In genomic region chr1:24759492-24759891, GRCh38 we compare ENCODE assay signal across 14 cellular contexts. TPM values are rescaled to one million over a fixed set of nuclear protein-coding genes. Genes with fewer than 3 reads are reported as not detected.
DNase-seq lines count a peak whose midpoint lies in the region; ATAC-seq, FAIRE-seq and TF ChIP-seq lines count a peak whose summit lies in the region.
"Had no signal": no experiment of that assay in that cellular context is flagged by ENCODE, and none has a peak within 500 bp of the region (broad histone marks: within the 10 kb centered on the region; RNA-seq: fewer than 3 reads in every experiment).

No MANE protein-coding gene starts in this region.

- H2AK5ac ChIP-seq in IMR-90 (ENCODE audit: low read depth, low read length): no peak overlapping the region

- H2AK9ac ChIP-seq in IMR-90 (replicated peaks; ENCODE audit: low read depth, low read length, poor library complexity): no peak overlapping the region

- no peak for FAIRE-seq in K562 (lab: Jason Lieb, UNC)
- FAIRE-seq in HepG2 (lab: Jason Lieb, UNC): no peak
- FAIRE-seq: GM12878, GM18507 had no signal

- H3K9me3 Mint-ChIP-seq in CD8-positive, alpha-beta T cell: no peaks in the 10 kb centered on the region
- H3K9me3 Mint-ChIP-seq: CD4-positive, CD25-positive, alpha-beta regulatory T cell had no signal

- H3K36me3 Mint-ChIP-seq in CD8-positive, alpha-beta T cell: no peaks in the 10 kb centered on the region
- H3K36me3 Mint-ChIP-seq: CD4-positive, CD25-positive, alpha-beta regulatory T cell had no signal

- DNase-seq in IMR-90 (peak; percentile 65), K562 (ENCODE audit: extremely low read depth in 1 of 4, low spot score in 3 of 4) (no peak), HepG2 (ENCODE audit: low spot score) (no peak), NK-92 (lab: John Stamatoyannopoulos, UW; ENCODE audit: unreplicated experiment) (no peak)
- DNase-seq in CD8-positive, alpha-beta T cell: no peak
- no peak for DNase-seq in activated T-cell treated with anti-CD3 and anti-CD28 coated beads, Interleukin-2, amount 50 U/mL, for 1 hour
- DNase-seq: ACHN; CD4-positive, CD25-positive, alpha-beta regulatory T cell; DMS79; HCEC 1CT had no signal

- H3K56ac ChIP-seq in IMR-90 (ENCODE audit: extremely low read depth, insufficient read depth, low read length): no peak overlapping the region

- H3K27me3 ChIP-seq in IMR-90 (ENCODE audit: control insufficient read depth, insufficient read depth, low read length) (no peaks in the 10 kb centered on the region), K562 (ENCODE audit: control insufficient read depth in 2 of 2, insufficient read depth in 2 of 2, low read length in 2 of 2) (no peaks in the 10 kb centered on the region), HepG2 (ENCODE audit: control insufficient read depth in 1 of 2, insufficient read depth in 2 of 2, low read length in 2 of 2) (no peaks in the 10 kb centered on the region)
- H3K27me3 ChIP-seq in CD8-positive, alpha-beta T cell (ENCODE audit: insufficient read depth, low read length): no peaks in the 10 kb centered on the region
- H3K27me3 ChIP-seq: BLaER1 treated with 17β-estradiol and CSF1 and Interleukin-3, amounts not matched to agents 10 nM and 100 nM had no signal

- H3K27ac ChIP-seq in IMR-90 (ENCODE audit: insufficient read depth, low read length) (peak overlapping the region; percentile 23; the same call in 1 of the 2 replicates), K562 (ENCODE audit: extremely low read depth, low read depth, low read length) (no peak overlapping the region), HepG2 (ENCODE audit: extremely low read length, insufficient read depth, low read length) (no peak overlapping the region)
- no peak overlapping the region for H3K27ac ChIP-seq in CD8-positive, alpha-beta T cell (ENCODE audit: low read depth, low read length)
- H3K27ac ChIP-seq: BLaER1 treated with 17β-estradiol and CSF1 and Interleukin-3, amounts not matched to agents 10 nM and 100 nM had no signal

- H3K9ac ChIP-seq in IMR-90 (ENCODE audit: low read depth, low read length) (no peak overlapping the region), K562 (ENCODE audit: insufficient read depth in 1 of 2, low read depth in 2 of 2, low read length in 2 of 2) (no peak overlapping the region), HepG2 (ENCODE audit: insufficient read depth, low read depth, low read length) (no peak overlapping the region)
- H3K9ac ChIP-seq: BLaER1 treated with 17β-estradiol and CSF1 and Interleukin-3, amounts not matched to agents 10 nM and 100 nM had no signal

- TF ChIP-seq RAD21 in IMR-90 (IDR thresholded peaks at IDR 0.05; ENCODE audit: low read length): no peak
- TF ChIP-seq RAD21 in K562 (CRISPR knock-in tag; conservative IDR thresholded peaks at IDR 0.05 in 1 of 2, IDR thresholded peaks at IDR 0.05 in 1 of 2): no peak
- no peak for TF ChIP-seq RAD21 in HepG2 (CRISPR knock-in tag; IDR thresholded peaks at IDR 0.05)

- no peak overlapping the region for H3K4me3 Mint-ChIP-seq in CD8-positive, alpha-beta T cell
- H3K4me3 Mint-ChIP-seq: CD4-positive, CD25-positive, alpha-beta regulatory T cell had no signal

- H4K5ac ChIP-seq in IMR-90 (ENCODE audit: low read depth, low read length): no peak overlapping the region

- TF ChIP-seq POLR2A in IMR-90 (IDR thresholded peaks at IDR 0.05; ENCODE audit: low read depth, low read length): no peak
- no peak for TF ChIP-seq POLR2A in K562 (conservative IDR thresholded peaks at IDR 0.05)
- TF ChIP-seq POLR2A in HepG2 (IDR thresholded peaks at IDR 0.05; ENCODE audit: insufficient read depth in 1 of 2, low read depth in 2 of 2, low read length in 2 of 2): no peak

- no peak overlapping the region for H3K14ac ChIP-seq in IMR-90 (replicated peaks; ENCODE audit: low read depth, low read length)

- no peak overlapping the region for H3K27ac Mint-ChIP-seq in CD8-positive, alpha-beta T cell
- H3K27ac Mint-ChIP-seq: CD4-positive, CD25-positive, alpha-beta regulatory T cell had no signal

- no peak overlapping the region for H4K91ac ChIP-seq in IMR-90 (ENCODE audit: insufficient read depth, low read depth, low read length)

- 20% methylated on average over 1 of the region's 5 CpGs; no CpG with 5 or more reads in 1 of the 2 experiments for WGBS in IMR-90 (ENCODE audit: extremely low coverage in 2 of 2, insufficient read length in 1 of 2), 2 experiments
- WGBS in K562 (ENCODE audit: insufficient coverage, low coverage, missing lambda C conversion rate): 47% methylated on average over 5 of the region's 5 CpGs
- 73% methylated on average over 5 of the region's 5 CpGs for WGBS in HepG2 (ENCODE audit: low lambda C conversion rate)

- H3K4me2 ChIP-seq in IMR-90 (ENCODE audit: low read depth, low read length) (no peak overlapping the region), K562 (ENCODE audit: insufficient read depth, low read length) (no peak overlapping the region), HepG2 (ENCODE audit: low read depth, low read length) (no peak overlapping the region)

- H3K4me3 ChIP-seq in IMR-90 (ENCODE audit: insufficient read depth, low read depth, low read length) (no peak overlapping the region), K562 (no peak overlapping the region), HepG2 (replicated peaks in 1 of 3; ENCODE audit: insufficient read depth in 1 of 3, low read depth in 2 of 3, low read length in 3 of 3) (no peak overlapping the region)
- H3K4me3 ChIP-seq in CD8-positive, alpha-beta T cell (ENCODE audit: low read depth, low read length): no peak overlapping the region
- H3K4me3 ChIP-seq: BLaER1 treated with 17β-estradiol and CSF1 and Interleukin-3, amounts not matched to agents 10 nM and 100 nM; GM12878 had no signal

- no peak overlapping the region for H2BK20ac ChIP-seq in IMR-90 (ENCODE audit: low read depth, low read length)

- no peak overlapping the region for H3K23ac ChIP-seq in IMR-90 (ENCODE audit: low read depth, low read length)

- no peaks in the 10 kb centered on the region for H3K27me3 Mint-ChIP-seq in CD8-positive, alpha-beta T cell (ENCODE audit: low read depth)

- H3K9me1 ChIP-seq in IMR-90 (ENCODE audit: insufficient read depth, low read length): peaks cover 13% of the 10 kb centered on the region
- no peaks in the 10 kb centered on the region for H3K9me1 ChIP-seq in K562 (ENCODE audit: control insufficient read depth, insufficient read depth, low read length)

- peak overlapping the region; percentile 65 for H2BK5ac ChIP-seq in IMR-90 (ENCODE audit: low read depth, low read length, poor library complexity, severe bottlenecking)

- no peak overlapping the region for H2BK120ac ChIP-seq in IMR-90 (ENCODE audit: low read depth, low read length)

- no peak overlapping the region for H3K4ac ChIP-seq in IMR-90 (ENCODE audit: low read depth, low read length)

- no peak overlapping the region for H2AFZ ChIP-seq in IMR-90 (replicated peaks; ENCODE audit: low read length, poor library complexity)
- H2AFZ ChIP-seq in K562 (ENCODE audit: low read depth, low read length): no peak overlapping the region
- H2AFZ ChIP-seq in HepG2 (ENCODE audit: low read length): no peak overlapping the region

- no peak for TF ChIP-seq CTCF in IMR-90 (conservative IDR thresholded peaks at IDR 0.05; ENCODE audit: low read depth, low read length)
- no peak for TF ChIP-seq CTCF in K562 (IDR thresholded peaks at IDR 0.05 in 2 of 3, conservative IDR thresholded peaks at IDR 0.05 in 1 of 3; ENCODE audit: insufficient read depth in 2 of 3, low read depth in 1 of 3, low read length in 3 of 3)
- TF ChIP-seq CTCF in HepG2 (CRISPR knock-in tag; IDR thresholded peaks at IDR 0.05): no peak
- no peak for TF ChIP-seq CTCF in CD8-positive, alpha-beta T cell (IDR thresholded peaks at IDR 0.05)

- no peak for TF ChIP-seq EP300 in K562 (IDR thresholded peaks at IDR 0.05; ENCODE audit: low read length)
- no peak for TF ChIP-seq EP300 in HepG2 (IDR thresholded peaks at IDR 0.05; ENCODE audit: low read depth in 2 of 2, low read length in 2 of 2)
- TF ChIP-seq EP300 in HepG2 (CRISPR knock-in tag; IDR thresholded peaks at IDR 0.05; ENCODE audit: borderline replicate concordance): no peak

- intact Hi-C loops in IMR-90 (cut with micrococcal nuclease) (no loop called here), K562 (cut with micrococcal nuclease) (no loop called here), HepG2 (cut with micrococcal nuclease; ENCODE audit: unreplicated experiment) (no loop called here)
- intact Hi-C loops in CD8-positive, alpha-beta T cell (cut with DNase I, micrococcal nuclease): no loop called here

- POLR2A ChIA-PET in IMR-90 (lab: Charles Lee; ENCODE audit: unreplicated experiment): no interaction called here
- POLR2A ChIA-PET in K562 (lab: Yijun Ruan, JAX): interaction anchor here (0.7 to 1.0 kb wide), 2 partner anchors 10 to 765 kb away, joined by 3 to 6 read pairs; no protein-coding TSS in a partner anchor
- POLR2A ChIA-PET in HepG2 (lab: Yijun Ruan, JAX): no interaction called here
- POLR2A ChIA-PET in CD8-positive, alpha-beta T cell (lab: Charles Lee): no interaction called here

- ATAC-seq in IMR-90 (ENCODE audit: low read depth) (peak; percentile 22; the same call in 1 of the 2 replicates), K562 (no peak), HepG2 (no peak), GM21717 (IDR thresholded peaks at IDR 0.05; ENCODE audit: unreplicated experiment) (no peak)
- no peak for ATAC-seq in CD8-positive, alpha-beta T cell
- ATAC-seq: GM12878 had no signal

- in situ Hi-C loops in IMR-90 (cut with MboI; ENCODE audit: low sequenced_read_pairs) (no loop called here), K562 (cut with MboI) (no loop called here), HepG2 (cut with HindIII; ENCODE audit: extremely low pct_ligation_motif_present, low pct_unique_long_range_greater_than_20kb) (no loop called here)

- CTCF ChIA-PET in IMR-90 (lab: Yijun Ruan, JAX): no interaction called here
- CTCF ChIA-PET in K562 (lab: Yijun Ruan, JAX; ENCODE audit: low intra/inter-chr PET ratio): no interaction called here
- CTCF ChIA-PET in HepG2 (lab: Yijun Ruan, JAX; ENCODE audit: low intra/inter-chr PET ratio, low total read pairs): no interaction called here
- CTCF ChIA-PET in CD8-positive, alpha-beta T cell (lab: Charles Lee): no interaction called here

- no peak overlapping the region for H2BK15ac ChIP-seq in IMR-90 (ENCODE audit: low read depth, low read length)

- H3K79me2 ChIP-seq in K562 (ENCODE audit: control insufficient read depth, insufficient read depth, low read length) (peaks cover 67% of the 10 kb centered on the region), HepG2 (ENCODE audit: insufficient read depth, low read length) (peaks cover 80% of the 10 kb centered on the region)

- BruUV-seq in IMR-90 (replicated peaks; lab: Mats Ljungman, UMichigan) (no TSS peak), K562 (replicated peaks; lab: Mats Ljungman, UMichigan) (no TSS peak), HepG2 (replicated peaks; lab: Mats Ljungman, UMichigan) (no TSS peak)

- H4K20me1 ChIP-seq in IMR-90 (ENCODE audit: insufficient read depth, low read length): peaks cover 92% of the 10 kb centered on the region
- H4K20me1 ChIP-seq in K562 (replicated peaks; ENCODE audit: control insufficient read depth, insufficient read depth, low read length): 0 out of 2 replicates have a peak, but pooled peaks cover 4% of the 10 kb centered on the region
- peaks cover 16% of the 10 kb centered on the region for H4K20me1 ChIP-seq in HepG2 (ENCODE audit: insufficient read depth, low read length)

- peaks cover 19% of the 10 kb centered on the region for H3K4me1 ChIP-seq in IMR-90 (ENCODE audit: control insufficient read depth, insufficient read depth, low read length)
- H3K4me1 ChIP-seq in K562 (replicated peaks in 1 of 2; ENCODE audit: control insufficient read depth in 2 of 2, insufficient read depth in 2 of 2, low read length in 2 of 2): peaks cover 16 to 33% of the 10 kb centered on the region in 2 experiments; a peak in 4 of 5 replicates
- peaks cover 41% of the 10 kb centered on the region for H3K4me1 ChIP-seq in HepG2 (ENCODE audit: insufficient read depth, low read length)
- H3K4me1 ChIP-seq in CD8-positive, alpha-beta T cell (ENCODE audit: insufficient read depth, low read length): no peaks in the 10 kb centered on the region

- H3K9me3 ChIP-seq in IMR-90 (ENCODE audit: control insufficient read depth, insufficient read depth, low read length) (no peaks in the 10 kb centered on the region), K562 (replicated peaks; ENCODE audit: control insufficient read depth, insufficient read depth, low read depth, low read length) (no peaks in the 10 kb centered on the region), HepG2 (ENCODE audit: low read length) (no peaks in the 10 kb centered on the region)
- H3K9me3 ChIP-seq in CD8-positive, alpha-beta T cell (ENCODE audit: low read length): no peaks in the 10 kb centered on the region

- dilution Hi-C loops in IMR-90 (cut with HindIII; ENCODE audit: low sequenced_read_pairs, unreplicated experiment): loop anchor here (10.0 kb wide), 2 partner anchors 45 to 95 kb away; no protein-coding TSS in a partner anchor

- peaks cover 0 to 42% of the 10 kb centered on the region in 2 experiments; a peak in 2 of 4 replicates for H3K79me1 ChIP-seq in IMR-90 (ENCODE audit: low read depth in 1 of 2, low read length in 2 of 2)

- H3K36me3 ChIP-seq in IMR-90 (ENCODE audit: control insufficient read depth, insufficient read depth, low read length) (peaks cover 9% of the 10 kb centered on the region), K562 (ENCODE audit: control insufficient read depth, insufficient read depth, low read length) (no peaks in the 10 kb centered on the region), HepG2 (replicated peaks in 1 of 2; ENCODE audit: control insufficient read depth in 1 of 2, insufficient read depth in 2 of 2, low read length in 2 of 2) (no peaks in the 10 kb centered on the region)
- no peaks in the 10 kb centered on the region for H3K36me3 ChIP-seq in CD8-positive, alpha-beta T cell (ENCODE audit: insufficient read depth, low read length)

- no peaks in the 10 kb centered on the region for H3K4me1 Mint-ChIP-seq in CD8-positive, alpha-beta T cell (ENCODE audit: low read depth)
- H3K4me1 Mint-ChIP-seq: CD4-positive, CD25-positive, alpha-beta regulatory T cell had no signal

- no peak overlapping the region for H4K8ac ChIP-seq in IMR-90 (ENCODE audit: low read depth in 2 of 2, low read length in 2 of 2)

- H3K18ac ChIP-seq in IMR-90 (ENCODE audit: low read depth, low read length): peak overlapping the region; percentile 24; the same call in 1 of the 2 replicates

RNA-seq across cellular contexts. Expression of gene CLIC4, which starts 14.2 kb away (rescaled TPM):
- 392 and 524 TPM in 2 replicates for total RNA-seq in IMR-90 (2012; rRNA removed)
- 194 and 242 TPM in 2 replicates for polyA plus RNA-seq in IMR-90 (2012; rRNA removed)
- 181 and 264 TPM in 2 replicates for polyA plus RNA-seq in IMR-90 (2012; cell fraction: cytosol; rRNA removed)
- polyA plus RNA-seq in IMR-90 (2012; cell fraction: nucleus; rRNA removed; ENCODE audit: low replicate concordance): 149 and 183 TPM in 2 replicates
- total RNA-seq in K562 (2011; cell fraction: chromatin; rRNA removed; ENCODE audit: low replicate concordance): 12.8 and 26.9 TPM in 2 replicates
- total RNA-seq in K562 (2011; cell fraction: nucleolus; rRNA removed): 9.8 and 13.6 TPM in 2 replicates
- total RNA-seq in K562 (2011; cell fraction: nucleoplasm; rRNA removed): 20.3 and 22.9 TPM in 2 replicates
- total RNA-seq in K562 (2014; rRNA removed): 31.8 and 34.6 TPM in 2 replicates
- 58.3 and 71.7 TPM in 2 replicates for total RNA-seq in K562 (2014; rRNA removed; fragmentation: Illumina TruSeq; extraction: Trizol)
- total RNA-seq in K562 (2015; rRNA removed; fragmentation: Illumina TruSeq; extraction: Trizol): 35.6 and 39.1 TPM in 2 replicates
- 64.5 and 67.5 TPM in 2 replicates for total RNA-seq in K562 (2021)
- 21.0 and 22.9 TPM in 2 replicates for polyA plus RNA-seq in K562 (2011; rRNA removed)
- 7.4 and 14.6 TPM in 2 replicates for polyA plus RNA-seq in K562 (2011; cell fraction: cytosol; rRNA removed)
- polyA plus RNA-seq in K562 (2011; cell fraction: nucleus; rRNA removed): 6.9 and 12.6 TPM in 2 replicates
- 37.3 and 89.5 TPM in 2 replicates for polyA plus RNA-seq in K562 (2012)
- 52.6 and 58.3 TPM in 2 replicates for polyA plus RNA-seq in K562 (2014; fragmentation: Illumina TruSeq; extraction: Trizol)
- polyA plus RNA-seq in K562 (2014; fragmentation: Nextera tagmentation; extraction: Ambion mirVana): 10 to 100 TPM; 16.0 to 18.9 TPM
- polyA plus RNA-seq in K562 (2014; rRNA removed): 33.8 and 38.4 TPM in 2 replicates
- 15.9 and 25.4 TPM in 2 replicates for polyA minus RNA-seq in K562 (2011; rRNA and poly(A)+ RNA removed)
- 13.6 and 16.5 TPM in 2 replicates for polyA minus RNA-seq in K562 (2011; cell fraction: cytosol; rRNA and poly(A)+ RNA removed)
- 8.1 and 16.3 TPM in 2 replicates for polyA minus RNA-seq in K562 (2011; cell fraction: nucleus; rRNA and poly(A)+ RNA removed)
- 77.4 and 120 TPM in 2 replicates for total RNA-seq in HepG2 (2016; rRNA removed; fragmentation: Illumina TruSeq; extraction: Trizol)
- total RNA-seq in HepG2 (2016; cell fraction: cytosol; rRNA removed; fragmentation: Illumina TruSeq; extraction: Trizol; ENCODE audit: low read depth): 5.2 and 5.7 TPM in 2 replicates
- 79.6 and 107 TPM in 2 replicates for total RNA-seq in HepG2 (2016; cell fraction: insoluble cytoplasmic fraction; rRNA removed; fragmentation: Illumina TruSeq; extraction: Trizol)
- total RNA-seq in HepG2 (2016; cell fraction: membrane; rRNA removed; fragmentation: Illumina TruSeq; extraction: Trizol): 27.3 and 32.5 TPM in 2 replicates
- 53.7 and 61.5 TPM in 2 replicates for total RNA-seq in HepG2 (2016; cell fraction: nucleus; rRNA removed; fragmentation: Illumina TruSeq; extraction: Trizol)
- polyA plus RNA-seq in HepG2 (2011; rRNA removed): 19.9 and 23.3 TPM in 2 replicates
- 15.6 and 24.0 TPM in 2 replicates for polyA plus RNA-seq in HepG2 (2011; cell fraction: cytosol; rRNA removed)
- 8.0 and 12.1 TPM in 2 replicates for polyA plus RNA-seq in HepG2 (2011; cell fraction: nucleus; rRNA removed)
- 51.1 and 58.9 TPM in 2 replicates for polyA plus RNA-seq in HepG2 (2012)
- polyA plus RNA-seq in HepG2 (2016; cell fraction: cytosol; fragmentation: Illumina TruSeq; extraction: Trizol; ENCODE audit: low read depth): 5.0 and 5.8 TPM in 2 replicates
- polyA plus RNA-seq in HepG2 (2016; cell fraction: insoluble cytoplasmic fraction; fragmentation: Illumina TruSeq; extraction: Trizol; ENCODE audit: low read depth): 122 and 132 TPM in 2 replicates
- 19.2 and 20.4 TPM in 2 replicates for polyA plus RNA-seq in HepG2 (2016; cell fraction: membrane; fragmentation: Illumina TruSeq; extraction: Trizol; ENCODE audit: low read depth)
- 62.7 and 67.7 TPM in 2 replicates for polyA plus RNA-seq in HepG2 (2016; cell fraction: nucleus; fragmentation: Illumina TruSeq; extraction: Trizol; ENCODE audit: insufficient read depth, low read depth)
- polyA minus RNA-seq in HepG2 (2011; rRNA and poly(A)+ RNA removed; ENCODE audit: low replicate concordance): 11.1 and 23.5 TPM in 2 replicates
- 41.9 and 45.3 TPM in 2 replicates for polyA minus RNA-seq in HepG2 (2011; cell fraction: cytosol; rRNA and poly(A)+ RNA removed)
- polyA minus RNA-seq in HepG2 (2011; cell fraction: nucleus; rRNA and poly(A)+ RNA removed): 31.5 and 33.2 TPM in 2 replicates
- 1 to 10 TPM; 1.2 to 1.3 TPM for total RNA-seq in CD8-positive, alpha-beta T cell
